Comparison of ENCODE assay signal across 16 cellular contexts in genomic region chr13:27137759-27138158, GRCh38. TPM values are rescaled to one million over a fixed set of nuclear protein-coding genes. Genes with fewer than 3 reads are reported as not detected.
DNase-seq lines count a peak whose midpoint lies in the region; ATAC-seq, FAIRE-seq and TF ChIP-seq lines count a peak whose summit lies in the region.
"Had no signal": no experiment of that assay in that cellular context is flagged by ENCODE, and none has a peak within 500 bp of the region (broad histone marks: within the 10 kb centered on the region; RNA-seq: fewer than 3 reads in every experiment).

No MANE protein-coding gene starts in this region.

- H3K27ac Mint-ChIP-seq in glutamatergic neuron (ENCODE audit: unreplicated experiment) (peak overlapping the region; percentile 91), progenitor cell of endocrine pancreas (peak overlapping the region; percentile 6)
- H3K27ac Mint-ChIP-seq: T-helper 1 cell treated with Interleukin-12 subunit alpha and Interleukin-12 subunit beta and Interleukin-4 antibody, amounts not matched to agents 30 μg/mL and 1 μg/mL, for 36 hours had no signal

- H3K4me1 Mint-ChIP-seq in glutamatergic neuron (ENCODE audit: low read depth, unreplicated experiment) (peaks cover 19% of the 10 kb centered on the region), progenitor cell of endocrine pancreas (ENCODE audit: low read depth) (peaks cover 9% of the 10 kb centered on the region)

- FAIRE-seq in GM12891 (lab: Jason Lieb, UNC) (peak; percentile 26), frontal cortex (lab: Jason Lieb, UNC) (no peak)
- FAIRE-seq: colon had no signal

- H3K9me3 Mint-ChIP-seq in glutamatergic neuron (ENCODE audit: unreplicated experiment) (peaks cover 3% of the 10 kb centered on the region), progenitor cell of endocrine pancreas (ENCODE audit: low read depth) (peaks cover 10% of the 10 kb centered on the region)

- no peak for TF ChIP-seq CTCF in glutamatergic neuron (IDR thresholded peaks at IDR 0.05; ENCODE audit: partially characterized antibody, unreplicated experiment)
- no peak for TF ChIP-seq CTCF in progenitor cell of endocrine pancreas (IDR thresholded peaks at IDR 0.05; ENCODE audit: unreplicated experiment)

- H3K36me3 Mint-ChIP-seq in glutamatergic neuron (ENCODE audit: unreplicated experiment): peaks cover 11% of the 10 kb centered on the region
- peaks cover 19% of the 10 kb centered on the region for H3K36me3 Mint-ChIP-seq in progenitor cell of endocrine pancreas (ENCODE audit: insufficient read depth)

- H3K4me3 Mint-ChIP-seq in glutamatergic neuron (ENCODE audit: unreplicated experiment) (peak overlapping the region; percentile 35), progenitor cell of endocrine pancreas (ENCODE audit: low read depth) (no peak overlapping the region)
- H3K4me3 Mint-ChIP-seq: T-helper 1 cell treated with Interleukin-12 subunit alpha and Interleukin-12 subunit beta and Interleukin-4 antibody, amounts not matched to agents 30 μg/mL and 1 μg/mL, for 36 hours had no signal

- no peak for ATAC-seq in GM21723 (IDR thresholded peaks at IDR 0.05; ENCODE audit: unreplicated experiment)
- ATAC-seq: left colon had no signal

- H3K27me3 Mint-ChIP-seq in glutamatergic neuron (ENCODE audit: unreplicated experiment) (peaks cover 5% of the 10 kb centered on the region), progenitor cell of endocrine pancreas (no peaks in the 10 kb centered on the region)

- no peak for DNase-seq in GM12891 (ENCODE audit: insufficient read length, low spot score)
- DNase-seq in NCI-H524 (lab: John Stamatoyannopoulos, UW): peak; percentile 99 to 100
- DNase-seq in glutamatergic neuron: peak; percentile 71
- no peak for DNase-seq in progenitor cell of endocrine pancreas (ENCODE audit: low spot score, unreplicated experiment)
- DNase-seq in SW480 (ENCODE audit: low spot score): no peak
- DNase-seq in NCI-H2107 treated with DMSO at 0.1 percent for 48 hours (lab: John Stamatoyannopoulos, UW; ENCODE audit: unreplicated experiment): no peak
- DNase-seq in frontal cortex (ENCODE audit: low spot score in 2 of 2): no peak
- DNase-seq: activated CD8-positive, alpha-beta memory T cell treated with anti-CD3 and anti-CD28 coated beads, Interleukin-2, amount 50 U/mL, for 48 hours; Kasumi-1; left colon; NCI-H1694; NCI-H748 treated with DMSO at 0.1 percent for 48 hours; testis had no signal

- TF ChIP-seq POLR2A in GM12891 (IDR thresholded peaks at IDR 0.05; ENCODE audit: low read depth, low read length): no peak

TF ChIP-seq in GM12891, 5 proteins besides CTCF, POLR2A, EP300 and RAD21:
- no peak for TF ChIP-seq SPI1 (IDR thresholded peaks at IDR 0.05; ENCODE audit: low read depth, low read length)
- TF ChIP-seq PAX5 (IDR thresholded peaks at IDR 0.05; ENCODE audit: insufficient read depth, low read length, severe bottlenecking): no peak
- no peak for TF ChIP-seq POLR2AphosphoS5 (IDR thresholded peaks at IDR 0.05; ENCODE audit: low read depth, low read length)
- no peak for TF ChIP-seq TAF1 (IDR thresholded peaks at IDR 0.05; ENCODE audit: low read depth, low read length)
- no peak for TF ChIP-seq POU2F2 (IDR thresholded peaks at IDR 0.05; ENCODE audit: low read depth, low read length)

RNA-seq across cellular contexts. Expression of gene USP12, which starts 33.9 kb away (rescaled TPM):
- 18.8 TPM for polyA plus RNA-seq in GM12891 (2012; ENCODE audit: low read depth, missing spikeins)
- total RNA-seq in glutamatergic neuron (ENCODE audit: unreplicated experiment): 24.9 TPM
- total RNA-seq in progenitor cell of endocrine pancreas: 29.8 and 30.8 TPM in 2 replicates
- total RNA-seq in frontal cortex: 62.0 TPM

Comparison
In these comparisons a context has a peak if more than half of its experiments do, and no peak if none do; other contexts are left out.
1. DNase-seq: peak in NCI-H524 (2 of 2) and glutamatergic neuron (single experiment); none in GM12891 (single experiment), progenitor cell of endocrine pancreas (single experiment), SW480 (single experiment), NCI-H2107 treated with DMSO at 0.1 percent for 48 hours (single experiment) and frontal cortex (0 of 2).